ENCODE assay signal across 13 cellular contexts in genomic region chr4:137226900-137227299, GRCh38.
A peak's percentile ranks its signal among the peaks of the same experiment; 100 is the strongest.
DNase-seq lines count a peak whose midpoint lies in the region; ATAC-seq, FAIRE-seq and TF ChIP-seq lines count a peak whose summit lies in the region.
"Had no signal": no experiment of that assay in that cellular context is flagged by ENCODE, and none has a peak within 500 bp of the region (broad histone marks: within the 10 kb centered on the region; RNA-seq: fewer than 3 reads in every experiment).

No MANE protein-coding gene starts in this region.

- no peaks in the 10 kb centered on the region for H3K27me3 Mint-ChIP-seq in progenitor cell of endocrine pancreas

- H3F3A ChIP-seq in MM.1S (ENCODE audit: insufficient read depth, low read length), result no peaks in the 10 kb centered on the region

- H3K36me3 Mint-ChIP-seq in progenitor cell of endocrine pancreas (ENCODE audit: insufficient read depth), result no peaks in the 10 kb centered on the region

- in situ Hi-C loops in mammary epithelial cell (cut with MboI; ENCODE audit: low sequenced_read_pairs in 2 of 2), result no loop called here

- H3K36me3 ChIP-seq in MM.1S (replicated peaks; ENCODE audit: insufficient read depth, low read length) (no peaks in the 10 kb centered on the region), mammary epithelial cell (ENCODE audit: insufficient read depth, low read length) (no peaks in the 10 kb centered on the region), pancreas (no peaks in the 10 kb centered on the region)
- H3K36me3 ChIP-seq: esophagus squamous epithelium had no signal

- WGBS in mammary epithelial cell (ENCODE audit: low coverage, missing lambda C conversion rate), result 26% methylated on average over 2 of the region's 2 CpGs
- WGBS in pancreas, 2 donors, result 30 to 50% methylated on average over 2 of the region's 2 CpGs

- H3K27me3 ChIP-seq in MM.1S (replicated peaks; ENCODE audit: insufficient read depth, low read length) (no peaks in the 10 kb centered on the region), mammary epithelial cell (ENCODE audit: insufficient read depth, low read length) (no peaks in the 10 kb centered on the region), pancreas (no peaks in the 10 kb centered on the region)
- H3K27me3 ChIP-seq: esophagus squamous epithelium had no signal

- H3K9me2 ChIP-seq in MM.1S (replicated peaks; ENCODE audit: insufficient read depth, low read length), result no peaks in the 10 kb centered on the region

- BruUV-seq in mammary epithelial cell (replicated peaks; lab: Mats Ljungman, UMichigan), result no TSS peak

- peaks cover 8% of the 10 kb centered on the region for H3K9me3 Mint-ChIP-seq in progenitor cell of endocrine pancreas (ENCODE audit: low read depth)

- H3K27ac Mint-ChIP-seq in progenitor cell of endocrine pancreas, result no peak overlapping the region
- H3K27ac Mint-ChIP-seq: T-helper 2 cell treated with Interferon-gamma antibody and Interleukin-4, amounts not matched to agents 5 μg/mL and 100 μg/mL, for 36 hours had no signal

- intact Hi-C loops in mammary epithelial cell (cut with micrococcal nuclease), result no loop called here
- intact Hi-C loops in pancreas (cut with DNase I), result no loop called here

- H3K9ac ChIP-seq in MM.1S (ENCODE audit: low read length) (no peak overlapping the region), mammary epithelial cell (ENCODE audit: insufficient read depth, low read length) (no peak overlapping the region)

- H2AFZ ChIP-seq in MM.1S (ENCODE audit: low read length) (no peak overlapping the region), mammary epithelial cell (ENCODE audit: low read depth, low read length) (no peak overlapping the region)

- H4K20me1 ChIP-seq in MM.1S (ENCODE audit: insufficient read depth, low read length) (no peaks in the 10 kb centered on the region), mammary epithelial cell (ENCODE audit: insufficient read depth, low read length) (no peaks in the 10 kb centered on the region)

- no peak overlapping the region for H3K4me3 ChIP-seq in MM.1S (ENCODE audit: low read length)
- no peak overlapping the region for H3K4me3 ChIP-seq in mammary epithelial cell (replicated peaks in 1 of 3; ENCODE audit: insufficient read depth in 1 of 3, low read depth in 2 of 3, low read length in 3 of 3)
- no peak overlapping the region for H3K4me3 ChIP-seq in pancreas
- H3K4me3 ChIP-seq: esophagus squamous epithelium had no signal

- CTCF ChIA-PET in mammary epithelial cell (lab: Charles Lee; ENCODE audit: low non-redundant PET), result interaction anchor here (0.5 to 0.6 kb wide), 2 partner anchors 37 to 205 kb away, joined by 5 to 8 read pairs; no protein-coding TSS in a partner anchor

- no peaks in the 10 kb centered on the region for H3K4me1 Mint-ChIP-seq in progenitor cell of endocrine pancreas (ENCODE audit: low read depth)

- ATAC-seq in pancreas, result no peak
- no peak for ATAC-seq in GM18519 (IDR thresholded peaks at IDR 0.05; ENCODE audit: low FRiP score, unreplicated experiment)
- ATAC-seq in HG03354 (IDR thresholded peaks at IDR 0.05; ENCODE audit: poor library complexity, severe bottlenecking, unreplicated experiment), result no peak

- H3K27ac ChIP-seq in MM.1S (ENCODE audit: low read length) (no peak overlapping the region), mammary epithelial cell (ENCODE audit: insufficient read depth, low read depth, low read length) (no peak overlapping the region), pancreas (no peak overlapping the region)
- H3K27ac ChIP-seq: esophagus squamous epithelium had no signal

- H3K4me2 ChIP-seq in MM.1S (ENCODE audit: low read depth, low read length), result no peak overlapping the region
- H3K4me2 ChIP-seq in mammary epithelial cell (ENCODE audit: insufficient read depth, low read depth, low read length), result no peak overlapping the region

- FAIRE-seq in pancreas (lab: Jason Lieb, UNC), result no peak
- FAIRE-seq: GM18507 had no signal

- DNase-seq in NCI-H2029 treated with DMSO at 0.1 percent for 48 hours (lab: John Stamatoyannopoulos, UW), result peak; percentile 48
- DNase-seq in NCI-H2029 (lab: John Stamatoyannopoulos, UW), result no peak
- peak; percentile 42 for DNase-seq in MM.1S
- peak; percentile 11 for DNase-seq in mammary epithelial cell
- DNase-seq in progenitor cell of endocrine pancreas (ENCODE audit: low spot score, unreplicated experiment), result no peak
- no peak for DNase-seq in pancreas
- DNase-seq: activated effector memory CD4-positive, alpha-beta T cell treated with Interleukin-2 at 50 U/mL for 16 hours; AML-193; esophagus squamous epithelium had no signal

- H3K4me3 Mint-ChIP-seq in progenitor cell of endocrine pancreas (ENCODE audit: low read depth), result no peak overlapping the region
- H3K4me3 Mint-ChIP-seq: T-helper 2 cell treated with Interferon-gamma antibody and Interleukin-4, amounts not matched to agents 5 μg/mL and 100 μg/mL, for 36 hours had no signal

- H3K9me3 ChIP-seq in MM.1S (replicated peaks; ENCODE audit: insufficient read depth, low read length) (no peaks in the 10 kb centered on the region), mammary epithelial cell (replicated peaks; ENCODE audit: insufficient read depth, low read length) (no peaks in the 10 kb centered on the region), pancreas (no peaks in the 10 kb centered on the region)
- H3K9me3 ChIP-seq: esophagus squamous epithelium had no signal

- TF ChIP-seq CTCF in MM.1S (IDR thresholded peaks at IDR 0.05; ENCODE audit: low read length) (peak; percentile 47), mammary epithelial cell (conservative IDR thresholded peaks at IDR 0.05 in 1 of 2, IDR thresholded peaks at IDR 0.05 in 1 of 2; ENCODE audit: extremely low read depth in 1 of 2, insufficient read depth in 1 of 2, low read depth in 1 of 2, low read length in 2 of 2) (peak; percentile 44 to 62), progenitor cell of endocrine pancreas (IDR thresholded peaks at IDR 0.05; ENCODE audit: unreplicated experiment) (peak; percentile 57), pancreas (IDR thresholded peaks at IDR 0.05) (no peak)

- dilution Hi-C loops in mammary epithelial cell (cut with HindIII; ENCODE audit: low sequenced_read_pairs), result no loop called here

- H3K4me1 ChIP-seq in MM.1S (ENCODE audit: low read length) (no peaks in the 10 kb centered on the region), mammary epithelial cell (ENCODE audit: insufficient read depth, low read length) (no peaks in the 10 kb centered on the region), pancreas (no peaks in the 10 kb centered on the region)
- H3K4me1 ChIP-seq: esophagus squamous epithelium had no signal

- H3K79me2 ChIP-seq in MM.1S (ENCODE audit: low read length) (no peaks in the 10 kb centered on the region), mammary epithelial cell (ENCODE audit: insufficient read depth, low read length) (no peaks in the 10 kb centered on the region)

Comparison
In these comparisons a context has a peak if more than half of its experiments do, and no peak if none do; other contexts are left out.
1. DNase-seq: peak in NCI-H2029 treated with DMSO at 0.1 percent for 48 hours (single experiment), MM.1S (single experiment) and mammary epithelial cell (single experiment); none in NCI-H2029 (single experiment), progenitor cell of endocrine pancreas (single experiment) and pancreas (0 of 6).
2. CTCF ChIP-seq: peak in MM.1S (single experiment), mammary epithelial cell (2 of 2) and progenitor cell of endocrine pancreas (single experiment); none in pancreas (0 of 4).